12 cellular contexts compared by ENCODE assay signal in the genomic region with DNA sequence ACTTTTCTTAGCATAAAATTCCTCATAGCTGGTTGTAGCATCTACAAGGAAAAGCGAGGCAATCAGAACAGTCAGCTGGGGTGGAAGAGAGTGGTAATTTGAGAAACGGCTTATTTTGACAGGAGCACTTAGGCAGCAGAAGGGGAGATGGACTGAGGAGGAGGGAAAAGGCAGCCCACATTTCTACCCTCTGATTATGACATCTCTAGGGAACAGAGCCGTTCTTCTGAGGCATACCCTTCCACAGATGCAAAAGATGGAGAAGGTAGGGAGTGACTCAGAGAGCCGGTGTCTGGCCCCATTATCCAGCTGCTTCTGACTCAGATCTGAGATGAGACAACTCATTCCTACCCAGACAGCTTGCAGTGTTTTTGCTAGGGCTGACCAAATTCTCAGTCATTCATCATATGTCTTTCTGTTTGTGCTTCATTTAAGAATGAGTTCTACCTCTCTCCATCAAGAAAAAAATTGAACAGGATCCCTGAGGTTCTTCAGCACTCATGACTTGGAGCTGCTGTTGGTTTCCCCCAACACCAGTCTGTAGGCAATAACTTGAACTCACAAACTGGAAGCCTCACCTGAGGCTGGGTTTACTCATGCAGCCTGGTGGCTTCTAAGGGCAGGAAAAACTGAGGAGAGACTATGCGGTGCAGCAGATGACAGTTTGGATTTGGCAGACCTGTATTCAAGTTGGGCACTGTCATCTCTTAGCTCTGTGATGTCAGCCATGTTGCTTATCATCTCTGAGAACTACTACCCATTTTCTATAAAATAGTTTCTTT. TPM values are rescaled to one million over a fixed set of nuclear protein-coding genes. Genes with fewer than 3 reads are reported as not detected.
DNase-seq lines count a peak whose midpoint lies in the region; ATAC-seq and TF ChIP-seq lines count a peak whose summit lies in the region.
"Had no signal": no experiment of that assay in that cellular context is flagged by ENCODE, and none has a peak within 500 bp of the region (broad histone marks: within the 10 kb centered on the region; RNA-seq: fewer than 3 reads in every experiment).

No MANE protein-coding gene starts in this region.

- no peaks in the 10 kb centered on the region for H3K4me1 ChIP-seq in Caco-2
- H3K4me1 ChIP-seq: BLaER1 had no signal

- in situ Hi-C loops in astrocyte of the cerebellum (cut with HindIII; ENCODE audit: low sequenced_read_pairs): no loop called here

- intact Hi-C loops in Caco-2 (cut with micrococcal nuclease; ENCODE audit: unreplicated experiment): no loop called here

- POLR2A ChIA-PET in Caco-2 (lab: Charles Lee): no interaction called here

- ATAC-seq in HG03045 (IDR thresholded peaks at IDR 0.05; ENCODE audit: unreplicated experiment): peak; percentile 75
- no peak for ATAC-seq in GM21528 (IDR thresholded peaks at IDR 0.05; ENCODE audit: low FRiP score, unreplicated experiment)

- DNase-seq in NCI-H187 treated with DMSO at 0.1 percent for 48 hours (lab: John Stamatoyannopoulos, UW): peak; percentile 15
- no peak for DNase-seq in NCI-H187 (lab: John Stamatoyannopoulos, UW)
- DNase-seq in astrocyte of the cerebellum (ENCODE audit: low read depth): peak; percentile 37
- DNase-seq in putamen (ENCODE audit: low spot score): peak; percentile 28
- DNase-seq in Caco-2: no peak
- no peak for DNase-seq in globus pallidus (ENCODE audit: low spot score)
- DNase-seq: left cardiac atrium had no signal

- no peak for TF ChIP-seq CTCF in astrocyte of the cerebellum (IDR thresholded peaks at IDR 0.05; ENCODE audit: low read depth, low read length, missing control alignments)
- no peak for TF ChIP-seq CTCF in Caco-2 (IDR thresholded peaks at IDR 0.05; ENCODE audit: insufficient read depth in 1 of 2, low read depth in 1 of 2, low read length in 1 of 2, severe bottlenecking in 1 of 2, unreplicated experiment in 1 of 2)

- no peaks in the 10 kb centered on the region for H3K9me3 ChIP-seq in Caco-2
- H3K9me3 ChIP-seq: BLaER1 had no signal

- H3K4me3 Mint-ChIP-seq in Caco-2 (ENCODE audit: unreplicated experiment): no peak overlapping the region
- H3K4me3 Mint-ChIP-seq: activated naive CD4-positive, alpha-beta T cell treated with anti-CD3 and anti-CD28 coated beads, Interleukin-2, amount 50 U/mL, for 24 hours had no signal

- BruUV-seq in Caco-2 (replicated peaks; lab: Mats Ljungman, UMichigan): no TSS peak

- H3K9me3 Mint-ChIP-seq in Caco-2 (ENCODE audit: unreplicated experiment): no peaks in the 10 kb centered on the region
- H3K9me3 Mint-ChIP-seq: activated naive CD4-positive, alpha-beta T cell treated with anti-CD3 and anti-CD28 coated beads, Interleukin-2, amount 50 U/mL, for 24 hours had no signal

- no peaks in the 10 kb centered on the region for H3K36me3 ChIP-seq in Caco-2 (ENCODE audit: control insufficient read depth, insufficient read depth, low read length)
- H3K36me3 ChIP-seq: BLaER1 had no signal

- H3K27ac Mint-ChIP-seq in Caco-2 (ENCODE audit: unreplicated experiment): no peak overlapping the region
- H3K27ac Mint-ChIP-seq: activated naive CD4-positive, alpha-beta T cell treated with anti-CD3 and anti-CD28 coated beads, Interleukin-2, amount 50 U/mL, for 24 hours had no signal

- peaks cover 4% of the 10 kb centered on the region for H3K27me3 Mint-ChIP-seq in Caco-2 (ENCODE audit: insufficient read depth, unreplicated experiment)

- H3K27me3 ChIP-seq in Caco-2 (replicated peaks; ENCODE audit: control insufficient read depth, insufficient read depth, low read length): no peaks in the 10 kb centered on the region
- H3K27me3 ChIP-seq: BLaER1 had no signal

- no peaks in the 10 kb centered on the region for H3K36me3 Mint-ChIP-seq in Caco-2 (ENCODE audit: insufficient read depth, unreplicated experiment)
- H3K36me3 Mint-ChIP-seq: activated naive CD4-positive, alpha-beta T cell treated with anti-CD3 and anti-CD28 coated beads, Interleukin-2, amount 50 U/mL, for 24 hours had no signal

- no peak overlapping the region for H3K4me3 ChIP-seq in astrocyte of the cerebellum (ENCODE audit: low read depth, low read length)
- no peak overlapping the region for H3K4me3 ChIP-seq in Caco-2 (ENCODE audit: low read depth, low read length)
- H3K4me3 ChIP-seq: BLaER1, PC-9 had no signal

- CTCF ChIA-PET in Caco-2 (lab: Charles Lee): no interaction called here

- H3K4me1 Mint-ChIP-seq in Caco-2 (ENCODE audit: low read depth, unreplicated experiment): no peaks in the 10 kb centered on the region
- H3K4me1 Mint-ChIP-seq: activated naive CD4-positive, alpha-beta T cell treated with anti-CD3 and anti-CD28 coated beads, Interleukin-2, amount 50 U/mL, for 24 hours had no signal

RNA-seq across cellular contexts. Expression of a gene that starts 15.9 kb away (rescaled TPM):
- 32.3 and 36.1 TPM in 2 replicates for total RNA-seq in Caco-2 (2022)

Comparison
In these comparisons a context has a peak if more than half of its experiments do, and no peak if none do; other contexts are left out.
1. DNase-seq: peak in NCI-H187 treated with DMSO at 0.1 percent for 48 hours (single experiment), astrocyte of the cerebellum (single experiment) and putamen (single experiment); none in NCI-H187 (0 of 2), Caco-2 (0 of 2) and globus pallidus (single experiment).